Comparison of ENCODE assay signal across 12 cellular contexts in the genomic region with DNA sequence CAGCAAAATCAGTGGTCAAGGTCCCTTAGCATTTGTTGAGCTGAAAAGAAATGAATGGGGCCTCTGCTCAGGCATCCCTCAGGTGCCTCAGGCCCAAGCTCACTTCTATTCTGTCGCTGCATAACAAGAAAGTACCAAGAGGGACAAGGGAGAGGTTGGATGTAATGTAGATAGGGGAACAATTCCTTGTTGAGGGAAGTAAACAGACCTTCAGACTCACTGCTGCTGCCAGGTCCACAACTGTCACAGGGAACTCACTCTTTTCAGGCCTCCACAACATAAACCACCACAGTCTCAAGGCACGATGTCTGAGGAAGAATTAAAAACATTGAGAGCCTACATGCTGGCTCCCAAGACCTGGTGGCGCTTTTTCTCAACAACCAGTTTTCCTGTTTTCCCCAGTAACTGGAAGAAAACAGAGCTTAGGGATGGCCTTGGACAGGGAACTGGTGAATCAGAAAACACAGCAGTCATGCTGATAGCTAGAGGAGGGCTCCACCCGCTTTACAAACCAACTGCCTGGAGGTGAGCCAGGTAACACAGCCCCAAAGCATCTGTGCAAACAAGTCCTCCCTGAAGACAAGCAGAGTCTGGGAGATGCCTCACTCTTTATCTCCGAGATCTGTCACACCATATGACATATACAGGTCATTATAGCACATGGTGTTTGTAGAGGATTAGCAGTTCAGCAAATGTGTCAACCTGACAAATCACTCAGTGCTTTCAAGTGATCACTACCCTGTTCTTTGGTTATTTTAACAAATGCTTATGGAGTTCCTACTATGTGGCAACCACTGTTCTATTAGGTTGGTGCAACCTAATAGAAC. TPM values are rescaled to one million over a fixed set of nuclear protein-coding genes. Genes with fewer than 3 reads are reported as not detected.
DNase-seq lines count a peak whose midpoint lies in the region; ATAC-seq, FAIRE-seq and TF ChIP-seq lines count a peak whose summit lies in the region.
"Had no signal": no experiment of that assay in that cellular context is flagged by ENCODE, and none has a peak within 500 bp of the region (broad histone marks: within the 10 kb centered on the region; RNA-seq: fewer than 3 reads in every experiment).

No MANE protein-coding gene starts in this region.

- H3K9ac ChIP-seq in GM23248: no peak overlapping the region

- no peaks in the 10 kb centered on the region for H3K4me1 Mint-ChIP-seq in activated T-cell treated with anti-CD3 and anti-CD28 coated beads, Interleukin-2, amount 50 U/mL, for 4 hours (ENCODE audit: low read depth)

- in situ Hi-C loops in GM23248 (cut with MboI): no loop called here

- peak; percentile 89 for FAIRE-seq in bronchial epithelial cell (lab: Jason Lieb, UNC)

- 0 out of 2 replicates have a peak overlapping the region, but pooled peaks have one; percentile 6 for H3K27ac ChIP-seq in GM23248
- H3K27ac ChIP-seq: right lobe of liver had no signal

- no peaks in the 10 kb centered on the region for H3K79me2 ChIP-seq in GM23248 (ENCODE audit: insufficient read depth)

- H3K4me1 ChIP-seq in GM23248 (ENCODE audit: insufficient read depth): no peaks in the 10 kb centered on the region
- H3K4me1 ChIP-seq: right lobe of liver had no signal

- H3K36me3 ChIP-seq in GM23248 (ENCODE audit: low read depth) (no peaks in the 10 kb centered on the region), bronchial epithelial cell (ENCODE audit: control insufficient read depth, insufficient read depth, low read length) (no peaks in the 10 kb centered on the region)
- H3K36me3 ChIP-seq: right lobe of liver had no signal

- no peak overlapping the region for H3K4me3 Mint-ChIP-seq in activated T-cell treated with anti-CD3 and anti-CD28 coated beads, Interleukin-2, amount 50 U/mL, for 4 hours
- H3K4me3 Mint-ChIP-seq: T-helper 1 cell treated with Interleukin-12 subunit alpha and Interleukin-12 subunit beta and Interleukin-4 antibody, amounts not matched to agents 30 μg/mL and 1 μg/mL, for 36 hours had no signal

- H2AFZ ChIP-seq in GM23248: no peak overlapping the region

- H3K4me3 ChIP-seq in GM23248 (no peak overlapping the region), bronchial epithelial cell (ENCODE audit: low read depth, low read length) (no peak overlapping the region)
- H3K4me3 ChIP-seq: right lobe of liver had no signal

- H3K27me3 ChIP-seq in GM23248 (replicated peaks; ENCODE audit: insufficient read depth) (no peaks in the 10 kb centered on the region), bronchial epithelial cell (ENCODE audit: control insufficient read depth, insufficient read depth, low read length) (no peaks in the 10 kb centered on the region)
- H3K27me3 ChIP-seq: right lobe of liver had no signal

- peak; percentile 57 for ATAC-seq in omental fat pad (ENCODE audit: low FRiP score)
- no peak for ATAC-seq in activated T-cell treated with anti-CD3 and anti-CD28 coated beads, Interleukin-2, amount 50 U/mL, for 4 hours
- ATAC-seq in GM19324 (IDR thresholded peaks at IDR 0.05; ENCODE audit: low FRiP score, unreplicated experiment): no peak
- no peak for ATAC-seq in HG02981 (IDR thresholded peaks at IDR 0.05; ENCODE audit: unreplicated experiment)

- H3K9me3 ChIP-seq in GM23248 (ENCODE audit: low read depth): no peaks in the 10 kb centered on the region
- H3K9me3 ChIP-seq: right lobe of liver had no signal

- H3K36me3 Mint-ChIP-seq in activated T-cell treated with anti-CD3 and anti-CD28 coated beads, Interleukin-2, amount 50 U/mL, for 4 hours (ENCODE audit: insufficient read depth): no peaks in the 10 kb centered on the region

- H3F3A ChIP-seq in GM23248 (ENCODE audit: insufficient read depth): no peaks in the 10 kb centered on the region

- TF ChIP-seq CTCF in bronchial epithelial cell (IDR thresholded peaks at IDR 0.05; ENCODE audit: insufficient read depth, low read length, severe bottlenecking) (no peak), omental fat pad (IDR thresholded peaks at IDR 0.05) (no peak)

- 55 to 56% methylated on average over 5 of the region's 5 CpGs for whole genome bisulfite sequencing in GM23248 (ENCODE audit: low coverage in 1 of 2, low lambda C conversion rate in 2 of 2, missing lambda C conversion rate in 2 of 2), 2 experiments

- no peaks in the 10 kb centered on the region for H3K9me3 Mint-ChIP-seq in activated T-cell treated with anti-CD3 and anti-CD28 coated beads, Interleukin-2, amount 50 U/mL, for 4 hours
- H3K9me3 Mint-ChIP-seq: T-helper 1 cell treated with Interleukin-12 subunit alpha and Interleukin-12 subunit beta and Interleukin-4 antibody, amounts not matched to agents 30 μg/mL and 1 μg/mL, for 36 hours had no signal

- no peak overlapping the region for H3K4me2 ChIP-seq in GM23248 (ENCODE audit: unreplicated experiment)

- H4K20me1 ChIP-seq in GM23248 (ENCODE audit: insufficient read depth): no peaks in the 10 kb centered on the region

- peak; percentile 59 for DNase-seq in GM23248
- DNase-seq in NCI-H446 treated with DMSO at 0.1 percent for 48 hours (lab: John Stamatoyannopoulos, UW): peak; percentile 4
- DNase-seq in bronchial epithelial cell (ENCODE audit: low read depth): peak; percentile 55
- DNase-seq in omental fat pad (ENCODE audit: low spot score): no peak
- DNase-seq in activated T-cell treated with anti-CD3 and anti-CD28 coated beads, Interleukin-2, amount 50 U/mL, for 4 hours: no peak
- DNase-seq in H4 (ENCODE audit: low spot score): no peak

- no peaks in the 10 kb centered on the region for H3K27me3 Mint-ChIP-seq in activated T-cell treated with anti-CD3 and anti-CD28 coated beads, Interleukin-2, amount 50 U/mL, for 4 hours (ENCODE audit: low read depth)

- no peaks in the 10 kb centered on the region for H3K9me2 ChIP-seq in GM23248 (ENCODE audit: insufficient read depth)

RNA-seq across cellular contexts. Expression of a gene that starts 14.3 kb away (rescaled TPM):
- total RNA-seq in GM23248 (2014; rRNA removed; shearing (Covaris generic)): not detected in 2 replicates
- polyA plus RNA-seq in GM23248 (2016; fragmentation: Nextera tagmentation; extraction: Ambion mirVana): not detected in 2 replicates
- total RNA-seq in bronchial epithelial cell (not detected in 2 replicates), omental fat pad (not detected)
- not detected for total RNA-seq in activated T-cell treated with anti-CD3 and anti-CD28 coated beads, Interleukin-2, amount 50 U/mL, for 4 hours
- not detected in 2 replicates for total RNA-seq in H4 (2014; rRNA removed; shearing (Covaris generic))
- total RNA-seq: dermis microvascular lymphatic vessel endothelial cell, kidney epithelial cell, right lobe of liver had no signal

RNA-seq across cellular contexts. Expression of a gene that starts 39.9 kb away (rescaled TPM):
- not detected in 2 replicates for total RNA-seq in GM23248 (2014; rRNA removed; shearing (Covaris generic))
- not detected in 2 replicates for polyA plus RNA-seq in GM23248 (2016; fragmentation: Nextera tagmentation; extraction: Ambion mirVana)
- total RNA-seq in bronchial epithelial cell (0.13 TPM in 1 of 2 replicates, not detected in the other), omental fat pad (under 1 TPM in 2 of 4 donors, not detected in 2; 0.28 to 0.79 TPM)
- total RNA-seq in activated T-cell treated with anti-CD3 and anti-CD28 coated beads, Interleukin-2, amount 50 U/mL, for 4 hours: under 1 TPM in 1 of 3 donors, not detected in 2; 0.18 TPM
- not detected in 2 replicates for total RNA-seq in H4 (2014; rRNA removed; shearing (Covaris generic))
- total RNA-seq: dermis microvascular lymphatic vessel endothelial cell, kidney epithelial cell had no signal

RNA-seq across cellular contexts. Expression of a gene that starts 42.9 kb away (rescaled TPM):
- total RNA-seq in GM23248 (2014; rRNA removed; shearing (Covaris generic)): not detected in 2 replicates
- polyA plus RNA-seq in GM23248 (2016; fragmentation: Nextera tagmentation; extraction: Ambion mirVana): not detected in 2 replicates
- not detected in 2 replicates for total RNA-seq in bronchial epithelial cell
- total RNA-seq in omental fat pad: not detected
- not detected for total RNA-seq in activated T-cell treated with anti-CD3 and anti-CD28 coated beads, Interleukin-2, amount 50 U/mL, for 4 hours
- not detected in 2 replicates for total RNA-seq in H4 (2014; rRNA removed; shearing (Covaris generic))
- total RNA-seq: dermis microvascular lymphatic vessel endothelial cell, kidney epithelial cell, right lobe of liver had no signal

RNA-seq across cellular contexts. Expression of a gene that starts 48.0 kb away (rescaled TPM):
- total RNA-seq in GM23248 (2014; rRNA removed; shearing (Covaris generic)): not detected in 2 replicates
- not detected in 2 replicates for polyA plus RNA-seq in GM23248 (2016; fragmentation: Nextera tagmentation; extraction: Ambion mirVana)
- total RNA-seq in bronchial epithelial cell (not detected in 2 replicates), omental fat pad (not detected)
- not detected for total RNA-seq in activated T-cell treated with anti-CD3 and anti-CD28 coated beads, Interleukin-2, amount 50 U/mL, for 4 hours
- not detected in 2 replicates for total RNA-seq in H4 (2014; rRNA removed; shearing (Covaris generic))
- total RNA-seq: dermis microvascular lymphatic vessel endothelial cell, kidney epithelial cell, right lobe of liver had no signal

Comparison
In these comparisons a context has a peak if more than half of its experiments do, and no peak if none do; other contexts are left out.
1. DNase-seq: peak in GM23248 (single experiment), NCI-H446 treated with DMSO at 0.1 percent for 48 hours (single experiment) and bronchial epithelial cell (single experiment); none in omental fat pad (single experiment), activated T-cell treated with anti-CD3 and anti-CD28 coated beads, Interleukin-2, amount 50 U/mL, for 4 hours (single experiment) and H4 (single experiment).